In the genomic region with DNA sequence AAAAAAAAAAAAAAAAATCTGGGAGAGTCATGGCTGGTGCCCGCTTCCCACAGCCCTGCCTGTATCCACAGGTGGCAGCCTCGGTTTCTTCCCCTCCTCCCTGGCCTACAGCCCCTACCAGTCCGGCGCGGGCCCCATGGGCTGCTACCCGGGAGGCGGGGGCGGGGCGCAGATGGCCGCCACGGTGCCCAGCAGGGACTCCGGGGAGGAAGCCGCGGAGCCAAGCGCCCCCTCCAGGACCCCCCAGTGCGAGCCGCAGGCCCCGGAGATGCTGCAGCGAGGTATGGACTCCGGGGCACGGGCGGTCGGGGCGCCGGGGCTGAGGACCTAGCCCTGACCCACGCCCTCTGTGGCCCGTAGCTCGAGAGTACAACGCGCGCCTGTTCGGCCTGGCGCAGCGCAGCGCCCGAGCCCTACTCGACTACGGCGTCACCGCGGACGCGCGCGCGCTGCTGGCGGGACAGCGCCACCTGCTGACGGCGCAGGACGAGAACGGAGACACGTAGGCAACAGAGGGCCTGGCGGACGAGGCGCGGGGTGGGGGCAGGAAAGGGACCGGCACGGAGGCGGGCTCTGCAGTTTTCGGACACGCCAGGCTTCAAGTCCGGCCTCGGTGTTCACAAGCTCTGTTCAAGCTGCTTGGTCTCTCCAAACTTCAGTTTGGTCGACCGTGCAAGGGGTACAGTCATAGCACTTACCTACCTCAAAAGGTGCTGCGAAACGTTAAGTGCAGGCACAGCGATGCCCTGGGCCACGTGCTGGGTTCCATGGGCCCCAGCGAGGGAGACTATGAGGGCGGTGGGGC, we compare ENCODE assay signal across 8 cellular contexts. TPM values are rescaled to one million over a fixed set of nuclear protein-coding genes. Genes with fewer than 3 reads are reported as not detected.
DNase-seq lines count a peak whose midpoint lies in the region; ATAC-seq lines count a peak whose summit lies in the region.

No MANE protein-coding gene starts in this region.

- H3K4me3 ChIP-seq in NT2/D1 (ENCODE audit: insufficient read length, low read depth) (peak overlapping the region; percentile 15), mononuclear cell (ENCODE audit: low read length) (peak overlapping the region; percentile 34)

- DNase-seq in CD1c-positive myeloid dendritic cell (ENCODE audit: extremely low spot score), result peak; percentile 94
- peak; percentile 94 for DNase-seq in HK-2 (ENCODE audit: unreplicated experiment)
- DNase-seq in NT2/D1 (ENCODE audit: low read depth, low spot score), result no peak
- DNase-seq in activated T-cell treated with anti-CD3 and anti-CD28 coated beads for 1 hour (ENCODE audit: low read depth), result peak; percentile 82
- peak; percentile 94 for DNase-seq in epidermal melanocyte (ENCODE audit: insufficient read length, low spot score)
- peak; percentile 79 to 85 for DNase-seq in stimulated activated CD8-positive, alpha-beta memory T cell treated with anti-CD3 and anti-CD28 coated beads, Interleukin-2, amount 100 ng/mL, for 48 hours (ENCODE audit: low read depth in 2 of 2)

- H3K27me3 ChIP-seq in NT2/D1 (ENCODE audit: insufficient read depth, insufficient read length) (no peaks in the 10 kb centered on the region), mononuclear cell (ENCODE audit: insufficient read depth, low read length) (no peaks in the 10 kb centered on the region)

- H3K4me1 ChIP-seq in NT2/D1 (ENCODE audit: insufficient read depth, insufficient read length) (peaks cover 35% of the 10 kb centered on the region), mononuclear cell (ENCODE audit: insufficient read depth, low read length) (peaks cover 39% of the 10 kb centered on the region)

- H3K36me3 ChIP-seq in NT2/D1 (ENCODE audit: insufficient read depth, insufficient read length, low read length), result peaks cover 70% of the 10 kb centered on the region

- no peaks in the 10 kb centered on the region for H3K9me3 ChIP-seq in NT2/D1 (ENCODE audit: insufficient read depth, low read length)
- no peaks in the 10 kb centered on the region for H3K9me3 ChIP-seq in mononuclear cell (ENCODE audit: low read depth, low read length)

- peak; percentile 40 for ATAC-seq in GM19328 (IDR thresholded peaks at IDR 0.05; ENCODE audit: unreplicated experiment)

- peak overlapping the region; percentile 66 for H3K9ac ChIP-seq in NT2/D1 (ENCODE audit: insufficient read length, low read depth)

RNA-seq across cellular contexts. Expression of gene NFKB2, which starts 3.9 kb away (rescaled TPM):
- 67.1 TPM for total RNA-seq in mononuclear cell

RNA-seq across cellular contexts. Expression of gene PSD, which starts 19.2 kb away (rescaled TPM):
- 4.1 TPM for total RNA-seq in mononuclear cell

RNA-seq across cellular contexts. Expression of gene FBXL15, which starts 21.2 kb away (rescaled TPM):
- 4.7 TPM for total RNA-seq in mononuclear cell

RNA-seq across cellular contexts. Expression of gene CUEDC2, which starts 33.0 kb away (rescaled TPM):
- total RNA-seq in mononuclear cell, result 16.0 TPM

RNA-seq across cellular contexts. Expression of gene C10orf95, which starts 51.9 kb away (rescaled TPM):
- total RNA-seq in mononuclear cell, result 0.10 TPM
